Comparison of ENCODE assay signal across 12 cellular contexts in the genomic region with DNA sequence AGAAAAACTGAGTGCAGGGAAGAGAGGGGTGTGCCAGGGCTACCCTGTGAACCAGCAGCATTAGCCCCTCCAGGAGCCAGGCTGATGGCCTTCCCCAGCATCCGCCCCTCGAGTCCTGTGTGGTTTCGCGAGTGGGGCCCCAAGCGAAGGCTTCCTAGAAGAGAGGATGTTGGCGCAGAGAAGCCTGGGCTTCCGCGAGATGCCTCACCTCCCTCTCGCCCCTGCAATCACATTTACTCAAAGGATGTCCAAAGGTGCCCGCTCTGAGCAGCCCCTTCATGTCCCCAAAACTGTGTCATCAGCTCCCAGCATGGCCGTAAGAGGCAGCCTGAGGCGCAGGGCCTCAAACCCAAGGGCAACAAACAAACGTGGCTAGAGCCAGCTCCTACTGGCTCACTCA.
DNase-seq lines count a peak whose midpoint lies in the region; ATAC-seq, FAIRE-seq and TF ChIP-seq lines count a peak whose summit lies in the region.
"Had no signal": no experiment of that assay in that cellular context is flagged by ENCODE, and none has a peak within 500 bp of the region (broad histone marks: within the 10 kb centered on the region; RNA-seq: fewer than 3 reads in every experiment).

No MANE protein-coding gene starts in this region.

- no peaks in the 10 kb centered on the region for H3K4me1 ChIP-seq in smooth muscle cell (ENCODE audit: low read depth)
- H3K4me1 ChIP-seq: sigmoid colon had no signal

- POLR2A ChIA-PET in activated naive CD8-positive, alpha-beta T cell treated with anti-CD3 and anti-CD28 coated beads, Interleukin-2, amount 10 ng/mL, durations not matched to agents 7 days and 5 days (lab: Charles Lee), result interaction anchor here (0.6 to 5.2 kb wide), 12 partner anchors 8 to 1335 kb away, joined by 3 to 67 read pairs (median 6); a partner anchor contains a TSS

- H3K9me3 ChIP-seq in smooth muscle cell (replicated peaks; ENCODE audit: low read depth), result no peaks in the 10 kb centered on the region
- H3K9me3 ChIP-seq: adrenal gland had no signal

- no peaks in the 10 kb centered on the region for H4K20me1 ChIP-seq in smooth muscle cell (ENCODE audit: low read depth)

- H3K4me2 ChIP-seq in smooth muscle cell, result no peak overlapping the region

- H3K36me3 ChIP-seq in smooth muscle cell (ENCODE audit: low read depth), result no peaks in the 10 kb centered on the region
- H3K36me3 ChIP-seq: adrenal gland, sigmoid colon had no signal

- H3K4me3 ChIP-seq in smooth muscle cell, result no peak overlapping the region
- H3K4me3 ChIP-seq: adrenal gland, sigmoid colon had no signal

- WGBS in smooth muscle cell (ENCODE audit: low lambda C conversion rate), result 93% methylated on average over 13 of the region's 13 CpGs

- DNase-seq in left ventricle myocardium superior, result no peak
- no peak for DNase-seq in Right ventricle myocardium inferior (ENCODE audit: missing footprints)
- peak; percentile 76 for DNase-seq in activated naive CD8-positive, alpha-beta T cell treated with anti-CD3 and anti-CD28 coated beads, Interleukin-2, amount 10 ng/mL, durations not matched to agents 7 days and 5 days
- DNase-seq in stimulated activated CD4-positive, alpha-beta T cell treated with anti-CD3 and anti-CD28 coated beads, Interleukin-15, amount 100 ng/mL, for 1 hour (ENCODE audit: low read depth in 1 of 2, low spot score in 1 of 2), result peak; percentile 25 to 31
- DNase-seq in GM12892 (ENCODE audit: insufficient read length), result no peak
- no peak for DNase-seq in smooth muscle cell (lab: John Stamatoyannopoulos, UW; ENCODE audit: unreplicated experiment)
- DNase-seq: NCI-H1092 treated with DMSO at 0.1 percent for 48 hours, sigmoid colon had no signal

- peak overlapping the region; percentile 70 for H3K4me3 Mint-ChIP-seq in activated naive CD8-positive, alpha-beta T cell treated with anti-CD3 and anti-CD28 coated beads, Interleukin-2, amount 10 ng/mL, durations not matched to agents 7 days and 5 days

- no peaks in the 10 kb centered on the region for H3F3A ChIP-seq in smooth muscle cell (ENCODE audit: low read depth)

- no peak overlapping the region for H3K9ac ChIP-seq in smooth muscle cell (ENCODE audit: low read depth)

- TF ChIP-seq POLR2A in GM12892 (IDR thresholded peaks at IDR 0.05; ENCODE audit: low read depth, low read length), result no peak

- no peak overlapping the region for H2AFZ ChIP-seq in smooth muscle cell (ENCODE audit: low read depth)

- no peaks in the 10 kb centered on the region for H3K9me3 Mint-ChIP-seq in activated naive CD8-positive, alpha-beta T cell treated with anti-CD3 and anti-CD28 coated beads, Interleukin-2, amount 10 ng/mL, durations not matched to agents 7 days and 5 days

- no peak for FAIRE-seq in GM12892 (lab: Jason Lieb, UNC)
- FAIRE-seq: A204.1 had no signal

- intact Hi-C loops in left ventricle myocardium superior (cut with micrococcal nuclease), result no loop called here
- intact Hi-C loops in Right ventricle myocardium inferior (cut with DNase I), result no loop called here

- no peak for TF ChIP-seq CTCF in smooth muscle cell (IDR thresholded peaks at IDR 0.05; ENCODE audit: borderline replicate concordance, insufficient read depth, poor library complexity, severe bottlenecking)

- H3K36me3 Mint-ChIP-seq in activated naive CD8-positive, alpha-beta T cell treated with anti-CD3 and anti-CD28 coated beads, Interleukin-2, amount 10 ng/mL, durations not matched to agents 7 days and 5 days, result peaks cover 61% of the 10 kb centered on the region

- no peak overlapping the region for H3K27ac ChIP-seq in smooth muscle cell (ENCODE audit: low read depth)
- H3K27ac ChIP-seq: sigmoid colon had no signal

- H3K27me3 Mint-ChIP-seq in activated naive CD8-positive, alpha-beta T cell treated with anti-CD3 and anti-CD28 coated beads, Interleukin-2, amount 10 ng/mL, durations not matched to agents 7 days and 5 days, result no peaks in the 10 kb centered on the region

- ATAC-seq in left ventricle myocardium superior (peak; percentile 10), Right ventricle myocardium inferior (no peak), GM19324 (IDR thresholded peaks at IDR 0.05; ENCODE audit: low FRiP score, unreplicated experiment) (no peak), GM21529 (IDR thresholded peaks at IDR 0.05; ENCODE audit: unreplicated experiment) (no peak)
- peak; percentile 77 for ATAC-seq in activated naive CD8-positive, alpha-beta T cell treated with anti-CD3 and anti-CD28 coated beads, Interleukin-2, amount 10 ng/mL, durations not matched to agents 7 days and 5 days (ENCODE audit: low read depth)

- H3K27me3 ChIP-seq in smooth muscle cell (ENCODE audit: low read depth), result no peaks in the 10 kb centered on the region
- H3K27me3 ChIP-seq: adrenal gland, sigmoid colon had no signal

- H3K4me1 Mint-ChIP-seq in activated naive CD8-positive, alpha-beta T cell treated with anti-CD3 and anti-CD28 coated beads, Interleukin-2, amount 10 ng/mL, durations not matched to agents 7 days and 5 days, result peaks cover 82% of the 10 kb centered on the region

- no peaks in the 10 kb centered on the region for H3K79me2 ChIP-seq in smooth muscle cell (ENCODE audit: low read depth)

- peak overlapping the region; percentile 99 for H3K27ac Mint-ChIP-seq in activated naive CD8-positive, alpha-beta T cell treated with anti-CD3 and anti-CD28 coated beads, Interleukin-2, amount 10 ng/mL, durations not matched to agents 7 days and 5 days

Comparison
In these comparisons a context has a peak if more than half of its experiments do, and no peak if none do; other contexts are left out.
1. ATAC-seq: peak in left ventricle myocardium superior (single experiment) and activated naive CD8-positive, alpha-beta T cell treated with anti-CD3 and anti-CD28 coated beads, Interleukin-2, amount 10 ng/mL, durations not matched to agents 7 days and 5 days (single experiment); none in Right ventricle myocardium inferior (single experiment), GM19324 (single experiment) and GM21529 (single experiment).
2. DNase-seq: peak in activated naive CD8-positive, alpha-beta T cell treated with anti-CD3 and anti-CD28 coated beads, Interleukin-2, amount 10 ng/mL, durations not matched to agents 7 days and 5 days (single experiment) and stimulated activated CD4-positive, alpha-beta T cell treated with anti-CD3 and anti-CD28 coated beads, Interleukin-15, amount 100 ng/mL, for 1 hour (2 of 2); none in left ventricle myocardium superior (single experiment), Right ventricle myocardium inferior (single experiment), GM12892 (single experiment) and smooth muscle cell (single experiment).